Comparison of ENCODE assay signal across 6 cellular contexts in the genomic region with DNA sequence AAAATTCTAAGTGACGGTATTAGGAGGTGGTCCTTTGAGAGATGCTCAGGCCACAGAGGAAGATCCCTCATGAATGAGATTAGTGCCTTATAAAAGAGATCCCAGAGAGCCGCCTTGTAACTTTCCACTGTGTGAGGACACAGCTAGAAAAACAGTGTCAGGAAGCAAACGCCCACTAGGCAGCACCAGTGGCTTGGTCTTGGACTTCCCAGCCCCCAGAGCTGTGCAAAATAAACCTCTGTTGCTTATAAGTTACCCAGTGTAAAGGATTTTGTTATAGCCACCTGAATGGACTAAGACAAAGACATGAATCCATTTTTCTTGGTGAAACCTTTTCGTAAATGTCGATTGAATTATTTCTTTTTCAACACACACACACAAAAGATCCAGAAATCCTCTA.
"Had no signal": no experiment of that assay in that cellular context is flagged by ENCODE, and none has a peak within 500 bp of the region (broad histone marks: within the 10 kb centered on the region; RNA-seq: fewer than 3 reads in every experiment).

No MANE protein-coding gene starts in this region.

- DNase-seq: IMR-90, KBM-7, KG1 had no signal

- H3K4me2 ChIP-seq: KMS-11 had no signal

- H3K9ac ChIP-seq: KMS-11 had no signal

- FAIRE-seq: HTR-8/SVneo had no signal

- H3K27ac ChIP-seq: HL-60, KMS-11 had no signal
